ENCODE assay signal across 1 cellular context in genomic region chr16:69217433-69217832, GRCh38.
TF ChIP-seq lines count a peak whose summit lies in the region.

No MANE protein-coding gene starts in this region.

TF ChIP-seq in HEK293, 187 proteins besides CTCF, POLR2A, EP300 and RAD21 (continued from another document):
- TF ChIP-seq ZBTB6 (tag by site-specific recombination; IDR thresholded peaks at IDR 0.05) (0 out of 2 replicates have a peak, but pooled peaks have one; percentile 57), ZNF701 (tag by site-specific recombination; IDR thresholded peaks at IDR 0.05) (no peak), ZNF366 (tag by site-specific recombination; conservative IDR thresholded peaks at IDR 0.05) (peak; percentile 27; the same call in 1 of the 2 replicates), ZNF623 (tag by site-specific recombination; IDR thresholded peaks at IDR 0.05) (no peak), ZBTB26 (tag by site-specific recombination; optimal IDR thresholded peaks at IDR 0.05) (no peak), ZNF837 (tag by site-specific recombination; IDR thresholded peaks at IDR 0.05) (no peak), ZNF302 (tag by site-specific recombination; IDR thresholded peaks at IDR 0.05; ENCODE audit: low read depth) (no peak), ZNF677 (tag by site-specific recombination; IDR thresholded peaks at IDR 0.05) (no peak), SCRT2 (tag by site-specific recombination; IDR thresholded peaks at IDR 0.05) (no peak)
